Comparison of ENCODE assay signal across 31 cellular contexts in genomic region chr13:90027409-90027808, GRCh38.
DNase-seq lines count a peak whose midpoint lies in the region; ATAC-seq, FAIRE-seq and TF ChIP-seq lines count a peak whose summit lies in the region.
"Had no signal": no experiment of that assay in that cellular context is flagged by ENCODE, and none has a peak within 500 bp of the region (broad histone marks: within the 10 kb centered on the region; RNA-seq: fewer than 3 reads in every experiment).

No MANE protein-coding gene starts in this region.

- no peaks in the 10 kb centered on the region for H4K20me1 ChIP-seq in K562 (replicated peaks; ENCODE audit: control insufficient read depth, insufficient read depth, low read length)
- H4K20me1 ChIP-seq: BLaER1; BLaER1 treated with 17β-estradiol and CSF1 and Interleukin-3, amounts not matched to agents 10 nM and 100 nM had no signal

- no peak overlapping the region for H2AFZ ChIP-seq in K562 (ENCODE audit: low read depth, low read length)

- H3K4me2 ChIP-seq in K562 (ENCODE audit: insufficient read depth, low read length): no peak overlapping the region
- H3K4me2 ChIP-seq: A549; BLaER1; BLaER1 treated with 17β-estradiol and CSF1 and Interleukin-3, amounts not matched to agents 10 nM and 100 nM had no signal

- H3K4me3 ChIP-seq in HEK293 (ENCODE audit: low read depth, low read length): no peak overlapping the region
- H3K4me3 ChIP-seq in K562: no peak overlapping the region
- H3K4me3 ChIP-seq: A549; BLaER1; BLaER1 treated with 17β-estradiol and CSF1 and Interleukin-3, amounts not matched to agents 10 nM and 100 nM had no signal

- no peak for TF ChIP-seq RAD21 in K562 (CRISPR knock-in tag; conservative IDR thresholded peaks at IDR 0.05 in 1 of 2, IDR thresholded peaks at IDR 0.05 in 1 of 2)

- intact Hi-C loops in K562 (cut with micrococcal nuclease): no loop called here

- no peak for ATAC-seq in K562
- ATAC-seq: A549; CD8-positive, alpha-beta T cell had no signal

- TF ChIP-seq POLR2A in K562 (conservative IDR thresholded peaks at IDR 0.05): no peak

- DNase-seq in K562 (ENCODE audit: extremely low read depth in 1 of 4, low spot score in 3 of 4) (no peak), GM03348 (ENCODE audit: low spot score) (no peak), activated T-cell treated with anti-CD3 and anti-CD28 coated beads for 4 hours (no peak)
- DNase-seq: 8988T; ACHN; AML-193; BE2C; C1 segment of cervical spinal cord; Caco-2; Calu3; CD4-positive, alpha-beta memory T cell; CD4-positive, alpha-beta T cell; CD4-positive, CD25-positive, alpha-beta regulatory T cell; CD8-positive, alpha-beta memory T cell; CD8-positive, alpha-beta T cell; COR-L47; DMS 273 treated with DMSO at 0.1 percent for 48 hours; DMS153; DMS53; DMS79; DMS79 treated with DMSO at 0.1 percent for 48 hours; DND-41; EL had no signal

- H3K27me3 ChIP-seq in K562 (ENCODE audit: control insufficient read depth in 2 of 2, insufficient read depth in 2 of 2, low read length in 2 of 2): no peaks in the 10 kb centered on the region
- H3K27me3 ChIP-seq: BE2C; BLaER1; BLaER1 treated with 17β-estradiol and CSF1 and Interleukin-3, amounts not matched to agents 10 nM and 100 nM had no signal

- no peaks in the 10 kb centered on the region for H3K9me1 ChIP-seq in K562 (ENCODE audit: control insufficient read depth, insufficient read depth, low read length)

- in situ Hi-C loops in K562 (cut with MboI): no loop called here

- TF ChIP-seq CTCF in HEK293 (tag by site-specific recombination; IDR thresholded peaks at IDR 0.05) (no peak), K562 (IDR thresholded peaks at IDR 0.05 in 2 of 3, conservative IDR thresholded peaks at IDR 0.05 in 1 of 3; ENCODE audit: insufficient read depth in 2 of 3, low read depth in 1 of 3, low read length in 3 of 3) (no peak)

- POLR2A ChIA-PET in HEK293 (lab: Yijun Ruan, JAX): no interaction called here
- POLR2A ChIA-PET in K562 (lab: Yijun Ruan, JAX): no interaction called here

- H3K9me3 ChIP-seq in HEK293 (ENCODE audit: control insufficient read depth, insufficient read depth, low read depth, low read length): no peaks in the 10 kb centered on the region
- H3K9me3 ChIP-seq in K562 (replicated peaks; ENCODE audit: control insufficient read depth, insufficient read depth, low read depth, low read length): peaks cover 8% of the 10 kb centered on the region; the same call in 1 of the 2 replicates
- H3K9me3 ChIP-seq: A549, BE2C had no signal

- BruUV-seq in K562 (replicated peaks; lab: Mats Ljungman, UMichigan): no TSS peak

- CTCF ChIA-PET in HEK293 (lab: Yijun Ruan, JAX): interaction anchor here (0.8 kb wide), 1 partner anchor 662 kb away, joined by 4 read pairs; no protein-coding TSS in a partner anchor
- CTCF ChIA-PET in K562 (lab: Yijun Ruan, JAX; ENCODE audit: low intra/inter-chr PET ratio): no interaction called here

- H3K79me2 ChIP-seq in K562 (ENCODE audit: control insufficient read depth, insufficient read depth, low read length): no peaks in the 10 kb centered on the region

- H3K27ac ChIP-seq in HEK293 (ENCODE audit: extremely low read depth, low read depth, low read length) (no peak overlapping the region), K562 (ENCODE audit: extremely low read depth, low read depth, low read length) (no peak overlapping the region)
- H3K27ac ChIP-seq: 22Rv1; A549; BLaER1; BLaER1 treated with 17β-estradiol and CSF1 and Interleukin-3, amounts not matched to agents 10 nM and 100 nM; C4-2B had no signal

- FAIRE-seq in K562 (lab: Jason Lieb, UNC): no peak
- FAIRE-seq: A204.1, A549, D721Med had no signal

- no peaks in the 10 kb centered on the region for H3K36me3 ChIP-seq in HEK293 (ENCODE audit: control insufficient read depth in 2 of 2, insufficient read depth in 1 of 2, low read length in 2 of 2)
- H3K36me3 ChIP-seq in K562 (ENCODE audit: control insufficient read depth, insufficient read depth, low read length): no peaks in the 10 kb centered on the region
- H3K36me3 ChIP-seq: BE2C; BLaER1; BLaER1 treated with 17β-estradiol and CSF1 and Interleukin-3, amounts not matched to agents 10 nM and 100 nM had no signal

- H3K9ac ChIP-seq in K562 (ENCODE audit: insufficient read depth in 1 of 2, low read depth in 2 of 2, low read length in 2 of 2): no peak overlapping the region
- H3K9ac ChIP-seq: BLaER1; BLaER1 treated with 17β-estradiol and CSF1 and Interleukin-3, amounts not matched to agents 10 nM and 100 nM had no signal

- H3K4me1 ChIP-seq in HEK293 (ENCODE audit: control insufficient read depth, insufficient read depth, low read length) (no peaks in the 10 kb centered on the region), K562 (replicated peaks in 1 of 2; ENCODE audit: control insufficient read depth in 2 of 2, insufficient read depth in 2 of 2, low read length in 2 of 2) (no peaks in the 10 kb centered on the region)
- H3K4me1 ChIP-seq: A549; BE2C; BLaER1; BLaER1 treated with 17β-estradiol and CSF1 and Interleukin-3, amounts not matched to agents 10 nM and 100 nM; Caco-2 had no signal

- TF ChIP-seq EP300 in K562 (IDR thresholded peaks at IDR 0.05; ENCODE audit: low read length): no peak

TF ChIP-seq in HEK293, 187 proteins besides CTCF, POLR2A, EP300 and RAD21:
- TF ChIP-seq ZNF274 (IDR thresholded peaks at IDR 0.05; ENCODE audit: low read length) (no peak), ZNF274 (tag by site-specific recombination; IDR thresholded peaks at IDR 0.05; ENCODE audit: borderline replicate concordance) (no peak), ZSCAN16 (tag by site-specific recombination; IDR thresholded peaks at IDR 0.05) (no peak), ZNF248 (tag by site-specific recombination; IDR thresholded peaks at IDR 0.05) (no peak), ZNF639 (tag by site-specific recombination; IDR thresholded peaks at IDR 0.05) (no peak), ZNF585B (tag by site-specific recombination; IDR thresholded peaks at IDR 0.05) (peak; percentile 70), ZNF560 (tag by site-specific recombination; IDR thresholded peaks at IDR 0.05; ENCODE audit: borderline replicate concordance) (no peak), SETDB1 (IDR thresholded peaks at IDR 0.05; ENCODE audit: insufficient read length, low read length) (peak; percentile 57), ZNF792 (tag by site-specific recombination; IDR thresholded peaks at IDR 0.05) (no peak), ZNF133 (tag by site-specific recombination; IDR thresholded peaks at IDR 0.05) (no peak), ZNF366 (tag by site-specific recombination; conservative IDR thresholded peaks at IDR 0.05) (no peak)

TF ChIP-seq in K562, 482 proteins besides CTCF, POLR2A, EP300 and RAD21:
- TF ChIP-seq ATF2 (CRISPR knock-in tag; IDR thresholded peaks at IDR 0.05): 0 out of 2 replicates have a peak, but pooled peaks have one; percentile 1
- TF ChIP-seq NR3C1 (CRISPR knock-in tag; IDR thresholded peaks at IDR 0.05): no peak
- no peak for TF ChIP-seq DEAF1 (CRISPR knock-in tag; IDR thresholded peaks at IDR 0.05)
- no peak for TF ChIP-seq NEUROD1 (IDR thresholded peaks at IDR 0.05; ENCODE audit: borderline replicate concordance, low read depth, low read length, partially characterized antibody)
- peak in 1 of 2 experiments; percentile 89; a peak in 1 of 3 replicates for TF ChIP-seq CBX3 (IDR thresholded peaks at IDR 0.05; ENCODE audit: borderline replicate concordance in 1 of 2, low read length in 2 of 2)
- TF ChIP-seq GTF2A2 (tag; IDR thresholded peaks at IDR 0.05): no peak
- no peak for TF ChIP-seq SIRT6 (IDR thresholded peaks at IDR 0.05; ENCODE audit: low read depth, low read length)
- no peak for TF ChIP-seq HNRNPLL (IDR thresholded peaks at IDR 0.05; ENCODE audit: low read depth, low read length, poor library complexity, severe bottlenecking)

Comparison
In these comparisons a context has a peak if more than half of its experiments do, and no peak if none do; other contexts are left out.
1. Of the 44 proteins assayed by ChIP-seq in both K562 and HEK293: peak only in K562: ATF2; only in HEK293: SETDB1; in both: none; in neither: 42.